Comparison of ENCODE assay signal across 14 cellular contexts in the genomic region with DNA sequence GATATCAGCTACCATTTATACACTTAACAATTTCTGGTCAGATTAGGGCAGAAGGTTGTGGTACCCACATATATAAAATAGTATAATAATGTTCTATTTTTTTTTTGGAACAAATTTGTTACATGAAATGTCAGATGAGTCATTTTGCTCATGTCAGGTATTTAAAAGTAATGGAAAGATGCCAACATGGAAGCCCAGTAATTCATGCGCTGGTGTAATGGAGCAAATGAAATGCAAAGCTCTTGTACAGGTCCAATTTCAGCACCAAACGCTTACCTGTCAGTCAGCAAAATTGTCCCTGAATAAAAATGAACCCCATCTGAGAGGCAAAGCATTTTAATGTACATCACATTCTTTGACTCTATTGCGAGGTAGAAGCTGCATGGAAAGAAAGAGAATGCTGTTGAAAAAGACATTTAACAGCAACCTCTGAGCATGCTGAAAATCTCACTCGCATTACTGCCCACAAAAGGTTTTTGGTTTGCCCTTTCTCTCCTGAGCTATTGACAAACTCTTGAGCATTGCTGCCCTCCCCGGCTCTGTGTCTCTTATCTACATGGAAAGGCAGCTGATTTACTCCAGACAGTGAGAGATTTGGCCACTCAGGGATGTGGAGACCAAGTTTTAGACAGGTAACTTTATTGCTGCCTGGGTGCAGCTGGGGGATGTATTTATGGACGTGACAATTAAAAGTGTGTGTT.
DNase-seq lines count a peak whose midpoint lies in the region; ATAC-seq and TF ChIP-seq lines count a peak whose summit lies in the region.
"Had no signal": no experiment of that assay in that cellular context is flagged by ENCODE, and none has a peak within 500 bp of the region (broad histone marks: within the 10 kb centered on the region; RNA-seq: fewer than 3 reads in every experiment).

No MANE protein-coding gene starts in this region.

- CTCF ChIA-PET in Caco-2 (lab: Charles Lee) = interaction anchor here (1.1 kb wide), 1 partner anchor 100 kb away, joined by 6 read pairs; no protein-coding TSS in a partner anchor

- TF ChIP-seq CTCF in Caco-2 (IDR thresholded peaks at IDR 0.05; ENCODE audit: insufficient read depth in 1 of 2, low read depth in 1 of 2, low read length in 1 of 2, severe bottlenecking in 1 of 2, unreplicated experiment in 1 of 2) (no peak), body of pancreas (IDR thresholded peaks at IDR 0.05) (no peak)

- peaks cover 77% of the 10 kb centered on the region for H3K4me1 ChIP-seq in Caco-2
- H3K4me1 ChIP-seq in body of pancreas = peaks cover 5% of the 10 kb centered on the region

- TF ChIP-seq POLR2A in body of pancreas (IDR thresholded peaks at IDR 0.05) = no peak

- peak overlapping the region; percentile 54 for H3K27ac Mint-ChIP-seq in Caco-2 (ENCODE audit: unreplicated experiment)
- peak overlapping the region; percentile 55 for H3K27ac Mint-ChIP-seq in activated naive CD8-positive, alpha-beta T cell treated with anti-CD3 and anti-CD28 coated beads, Interleukin-2, amount 10 ng/mL, durations not matched to agents 7 days and 5 days
- peak overlapping the region in 4 of 6 donors; percentile 44 to 91 (median 71) for H3K27ac Mint-ChIP-seq in naive B cell
- H3K27ac Mint-ChIP-seq: nephron progenitor cell had no signal

- H3K4me3 ChIP-seq in Caco-2 (ENCODE audit: low read depth, low read length) = no peak overlapping the region
- no peak overlapping the region for H3K4me3 ChIP-seq in body of pancreas

- H3K27me3 Mint-ChIP-seq in Caco-2 (ENCODE audit: insufficient read depth, unreplicated experiment) (no peaks in the 10 kb centered on the region), naive B cell (no peaks in the 10 kb centered on the region)
- no peaks in the 10 kb centered on the region for H3K27me3 Mint-ChIP-seq in activated naive CD8-positive, alpha-beta T cell treated with anti-CD3 and anti-CD28 coated beads, Interleukin-2, amount 10 ng/mL, durations not matched to agents 7 days and 5 days
- H3K27me3 Mint-ChIP-seq: CD4-positive, CD25-positive, alpha-beta regulatory T cell had no signal

- no peaks in the 10 kb centered on the region for H3K27me3 ChIP-seq in Caco-2 (replicated peaks; ENCODE audit: control insufficient read depth, insufficient read depth, low read length)
- no peaks in the 10 kb centered on the region for H3K27me3 ChIP-seq in body of pancreas
- H3K27me3 ChIP-seq: brain microvascular endothelial cell had no signal

- no peak overlapping the region for H3K4me3 Mint-ChIP-seq in Caco-2 (ENCODE audit: unreplicated experiment)
- H3K4me3 Mint-ChIP-seq in activated naive CD8-positive, alpha-beta T cell treated with anti-CD3 and anti-CD28 coated beads, Interleukin-2, amount 10 ng/mL, durations not matched to agents 7 days and 5 days = peak overlapping the region; percentile 71
- H3K4me3 Mint-ChIP-seq in naive B cell = peak overlapping the region in 3 of 8 donors; percentile 32 to 76 (median 54)
- H3K4me3 Mint-ChIP-seq: nephron progenitor cell had no signal

- H3K36me3 Mint-ChIP-seq in Caco-2 (ENCODE audit: insufficient read depth, unreplicated experiment) (peaks cover 2% of the 10 kb centered on the region), naive B cell (no peaks in the 10 kb centered on the region)
- peaks cover 3% of the 10 kb centered on the region for H3K36me3 Mint-ChIP-seq in activated naive CD8-positive, alpha-beta T cell treated with anti-CD3 and anti-CD28 coated beads, Interleukin-2, amount 10 ng/mL, durations not matched to agents 7 days and 5 days
- H3K36me3 Mint-ChIP-seq: CD4-positive, CD25-positive, alpha-beta regulatory T cell had no signal

- TF ChIP-seq EP300 in Ishikawa (IDR thresholded peaks at IDR 0.05; ENCODE audit: borderline replicate concordance) = no peak

- H3K9me3 Mint-ChIP-seq in Caco-2 (ENCODE audit: unreplicated experiment) (no peaks in the 10 kb centered on the region), naive B cell (no peaks in the 10 kb centered on the region)
- no peaks in the 10 kb centered on the region for H3K9me3 Mint-ChIP-seq in activated naive CD8-positive, alpha-beta T cell treated with anti-CD3 and anti-CD28 coated beads, Interleukin-2, amount 10 ng/mL, durations not matched to agents 7 days and 5 days
- H3K9me3 Mint-ChIP-seq: CD4-positive, CD25-positive, alpha-beta regulatory T cell; nephron progenitor cell had no signal

- 63 to 73% methylated on average over 6 of the region's 6 CpGs for WGBS in body of pancreas, 2 donors

- intact Hi-C loops in Caco-2 (cut with micrococcal nuclease; ENCODE audit: unreplicated experiment) (no loop called here), body of pancreas (cut with DNase I) (no loop called here)

- H3K4me1 Mint-ChIP-seq in Caco-2 (ENCODE audit: low read depth, unreplicated experiment) (peaks cover 47% of the 10 kb centered on the region), naive B cell (peaks cover 11 to 19% (median 12%) of the 10 kb centered on the region in 3 donors)
- peaks cover 22% of the 10 kb centered on the region for H3K4me1 Mint-ChIP-seq in activated naive CD8-positive, alpha-beta T cell treated with anti-CD3 and anti-CD28 coated beads, Interleukin-2, amount 10 ng/mL, durations not matched to agents 7 days and 5 days
- H3K4me1 Mint-ChIP-seq: nephron progenitor cell had no signal

- ATAC-seq in activated naive CD8-positive, alpha-beta T cell treated with anti-CD3 and anti-CD28 coated beads, Interleukin-2, amount 10 ng/mL, durations not matched to agents 7 days and 5 days (ENCODE audit: low read depth) = no peak
- ATAC-seq in naive B cell (ENCODE audit: low read depth in 2 of 2) (no peak), body of pancreas (no peak), GM21367 (IDR thresholded peaks at IDR 0.05; ENCODE audit: unreplicated experiment) (no peak), HG03159 (IDR thresholded peaks at IDR 0.05; ENCODE audit: unreplicated experiment) (no peak)
- ATAC-seq: esophagus mucosa had no signal

- H3K36me3 ChIP-seq in Caco-2 (ENCODE audit: control insufficient read depth, insufficient read depth, low read length) = no peaks in the 10 kb centered on the region
- H3K36me3 ChIP-seq in body of pancreas (replicated peaks in 1 of 2; ENCODE audit: insufficient read depth in 1 of 2, low read depth in 2 of 2) = no peaks in the 10 kb centered on the region
- H3K36me3 ChIP-seq: brain microvascular endothelial cell had no signal

- no TSS peak for BruUV-seq in Caco-2 (replicated peaks; lab: Mats Ljungman, UMichigan)

- POLR2A ChIA-PET in Caco-2 (lab: Charles Lee) = interaction anchor here (0.7 to 1.0 kb wide), 2 partner anchors 12 to 44 kb away, joined by 3 to 5 read pairs; no protein-coding TSS in a partner anchor
- POLR2A ChIA-PET in activated naive CD8-positive, alpha-beta T cell treated with anti-CD3 and anti-CD28 coated beads, Interleukin-2, amount 10 ng/mL, durations not matched to agents 7 days and 5 days (lab: Charles Lee) = interaction anchor here (1.1 kb wide), 1 partner anchor 37 kb away, joined by 3 read pairs; no protein-coding TSS in a partner anchor

- no peaks in the 10 kb centered on the region for H3K9me3 ChIP-seq in Caco-2
- no peaks in the 10 kb centered on the region for H3K9me3 ChIP-seq in body of pancreas

- no peak overlapping the region for H3K27ac ChIP-seq in body of pancreas

- DNase-seq in Caco-2 = no peak
- DNase-seq in activated naive CD8-positive, alpha-beta T cell treated with anti-CD3 and anti-CD28 coated beads, Interleukin-2, amount 10 ng/mL, durations not matched to agents 7 days and 5 days = no peak
- no peak for DNase-seq in naive B cell
- DNase-seq in DMS153 treated with DMSO at 0.1 percent for 48 hours (lab: John Stamatoyannopoulos, UW; ENCODE audit: unreplicated experiment) = no peak
- no peak for DNase-seq in body of pancreas
- DNase-seq: NCI-H1694 treated with DMSO at 0.1 percent for 48 hours, nephron progenitor cell, OCI-M1 had no signal

- no peak for TF ChIP-seq RAD21 in Ishikawa (IDR thresholded peaks at IDR 0.05; ENCODE audit: low read depth)

TF ChIP-seq in Ishikawa, 13 proteins besides CTCF, POLR2A, EP300 and RAD21 (continues in another document):
- TF ChIP-seq TEAD4 (IDR thresholded peaks at IDR 0.05) (0 out of 2 replicates have a peak, but pooled peaks have one; percentile 9), NFIC (IDR thresholded peaks at IDR 0.05) (peak; percentile 61), CEBPB (IDR thresholded peaks at IDR 0.05) (no peak), CREB1 (IDR thresholded peaks at IDR 0.05; ENCODE audit: low read depth) (no peak), EGR1 (IDR thresholded peaks at IDR 0.05) (no peak), TCF12 (IDR thresholded peaks at IDR 0.05; ENCODE audit: low read depth) (no peak), MAX (IDR thresholded peaks at IDR 0.05) (no peak), FOXM1 (IDR thresholded peaks at IDR 0.05; ENCODE audit: borderline replicate concordance, low read depth) (no peak)
- TF ChIP-seq, protein P1, sequence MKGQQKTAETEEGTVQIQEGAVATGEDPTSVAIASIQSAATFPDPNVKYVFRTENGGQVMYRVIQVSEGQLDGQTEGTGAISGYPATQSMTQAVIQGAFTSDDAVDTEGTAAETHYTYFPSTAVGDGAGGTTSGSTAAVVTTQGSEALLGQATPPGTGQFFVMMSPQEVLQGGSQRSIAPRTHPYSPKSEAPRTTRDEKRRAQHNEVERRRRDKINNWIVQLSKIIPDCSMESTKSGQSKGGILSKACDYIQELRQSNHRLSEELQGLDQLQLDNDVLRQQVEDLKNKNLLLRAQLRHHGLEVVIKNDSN (IDR thresholded peaks at IDR 0.05) = no peak
